Comparison of ENCODE assay signal across 8 cellular contexts in the genomic region with DNA sequence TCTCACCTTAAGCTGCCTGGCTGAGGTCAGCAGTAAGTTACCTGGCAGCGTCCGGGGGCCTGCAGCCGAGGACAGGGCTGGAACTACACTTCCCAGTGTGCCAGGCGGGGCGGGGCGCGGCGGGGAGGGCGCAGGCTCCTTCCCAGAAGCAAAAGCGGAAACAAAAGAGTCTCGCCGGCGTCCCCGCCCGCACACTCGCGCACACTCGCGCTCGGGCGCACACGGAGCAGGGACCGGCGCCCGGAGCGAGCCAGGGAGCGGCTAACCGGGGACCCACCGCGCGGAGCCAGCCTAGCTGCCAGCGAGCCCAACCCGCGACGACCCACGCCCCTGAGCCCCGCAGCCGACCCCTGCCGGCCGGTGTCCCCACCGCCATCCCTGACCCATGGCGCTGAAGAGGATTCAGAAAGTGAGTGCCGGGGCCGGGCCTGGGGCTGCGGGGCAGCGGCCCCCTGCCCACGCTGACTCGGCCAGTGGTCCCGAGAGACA. TPM values are rescaled to one million over a fixed set of nuclear protein-coding genes. Genes with fewer than 3 reads are reported as not detected.
A peak's percentile ranks its signal among the peaks of the same experiment; 100 is the strongest.
DNase-seq lines count a peak whose midpoint lies in the region; ATAC-seq and TF ChIP-seq lines count a peak whose summit lies in the region.

TSS of gene UBE2D1 (plus strand) at position 190 of the 489 bp plus-strand sequence. CDS start at position 386, 196 bp downstream.

- DNase-seq in CD4-positive, CD25-positive, alpha-beta regulatory T cell, result peak; percentile 58 to 84 (median 69)
- DNase-seq in NOMO-1 (lab: John Stamatoyannopoulos, UW; ENCODE audit: unreplicated experiment in 2 of 2) (peak; percentile 66 to 76), endodermal cell (peak; percentile 95), mesenteric fat pad (ENCODE audit: low spot score) (peak; percentile 96)
- DNase-seq in activated CD8-positive, alpha-beta memory T cell treated with anti-CD3 and anti-CD28 coated beads, Interleukin-2, amount 10 ng/mL, durations not matched to agents 7 days and 5 days, result peak; percentile 87
- DNase-seq in stimulated activated CD8-positive, alpha-beta memory T cell treated with anti-CD3 and anti-CD28 coated beads, Interleukin-15, amount 100 ng/mL, for 4 hours (ENCODE audit: low read depth in 2 of 2), result peak; percentile 73 to 74

- H3K9me3 ChIP-seq in CD4-positive, CD25-positive, alpha-beta regulatory T cell (ENCODE audit: control insufficient read depth in 2 of 2, low read length in 2 of 2), result no peaks in the 10 kb centered on the region
- no peaks in the 10 kb centered on the region for H3K9me3 ChIP-seq in endodermal cell (ENCODE audit: control insufficient read depth, low read length)

- no peaks in the 10 kb centered on the region for H3K36me3 ChIP-seq in CD4-positive, CD25-positive, alpha-beta regulatory T cell (ENCODE audit: control insufficient read depth, insufficient read depth, low read length)
- peaks cover 6% of the 10 kb centered on the region for H3K36me3 ChIP-seq in endodermal cell (ENCODE audit: control insufficient read depth, insufficient read depth, low read length)

- peak within 1 kb of the TSS; percentile 66 for H3K9ac ChIP-seq in endodermal cell (ENCODE audit: extremely low read depth, low read length, poor library complexity, severe bottlenecking)

- H3K4me3 ChIP-seq in CD4-positive, CD25-positive, alpha-beta regulatory T cell (ENCODE audit: low read depth, low read length), result peak within 1 kb of the TSS; percentile 79
- peak within 1 kb of the TSS; percentile 88 for H3K4me3 ChIP-seq in endodermal cell (ENCODE audit: low read length)

- H3K27me3 ChIP-seq in CD4-positive, CD25-positive, alpha-beta regulatory T cell (ENCODE audit: control insufficient read depth, insufficient read depth, low read length), result peaks cover 12% of the 10 kb centered on the region
- H3K27me3 ChIP-seq in endodermal cell (ENCODE audit: control insufficient read depth, insufficient read depth, low read length, poor library complexity, severe bottlenecking), result no peaks in the 10 kb centered on the region

- H3K27ac ChIP-seq in CD4-positive, CD25-positive, alpha-beta regulatory T cell (ENCODE audit: insufficient read depth, low read length, poor library complexity, severe bottlenecking), result peak within 1 kb of the TSS; percentile 26
- no peak within 1 kb of the TSS for H3K27ac ChIP-seq in endodermal cell (ENCODE audit: low read depth, low read length)

- H3K9me3 Mint-ChIP-seq in CD4-positive, CD25-positive, alpha-beta regulatory T cell, result no peaks in the 10 kb centered on the region
- no peaks in the 10 kb centered on the region for H3K9me3 Mint-ChIP-seq in activated CD8-positive, alpha-beta memory T cell treated with anti-CD3 and anti-CD28 coated beads, Interleukin-2, amount 10 ng/mL, durations not matched to agents 7 days and 5 days (ENCODE audit: low read depth)
- H3K9me3 Mint-ChIP-seq in endodermal cell, result no peaks in the 10 kb centered on the region

- peak; percentile 72 for TF ChIP-seq CTCF in endodermal cell (conservative IDR thresholded peaks at IDR 0.05)

- H3K36me3 Mint-ChIP-seq in CD4-positive, CD25-positive, alpha-beta regulatory T cell, result peaks cover 3% of the 10 kb centered on the region
- peaks cover 11% of the 10 kb centered on the region for H3K36me3 Mint-ChIP-seq in activated CD8-positive, alpha-beta memory T cell treated with anti-CD3 and anti-CD28 coated beads, Interleukin-2, amount 10 ng/mL, durations not matched to agents 7 days and 5 days
- H3K36me3 Mint-ChIP-seq in endodermal cell (ENCODE audit: low read depth), result peaks cover 7% of the 10 kb centered on the region

- H3K4me1 Mint-ChIP-seq in CD4-positive, CD25-positive, alpha-beta regulatory T cell, result peaks cover 27 to 44% (median 34%) of the 10 kb centered on the region in 4 donors
- peaks cover 26% of the 10 kb centered on the region for H3K4me1 Mint-ChIP-seq in activated CD8-positive, alpha-beta memory T cell treated with anti-CD3 and anti-CD28 coated beads, Interleukin-2, amount 10 ng/mL, durations not matched to agents 7 days and 5 days
- peaks cover 26% of the 10 kb centered on the region for H3K4me1 Mint-ChIP-seq in endodermal cell

- peak within 1 kb of the TSS; percentile 94 to 98 (median 96) for H3K4me3 Mint-ChIP-seq in CD4-positive, CD25-positive, alpha-beta regulatory T cell
- H3K4me3 Mint-ChIP-seq in activated CD8-positive, alpha-beta memory T cell treated with anti-CD3 and anti-CD28 coated beads, Interleukin-2, amount 10 ng/mL, durations not matched to agents 7 days and 5 days, result peak within 1 kb of the TSS; percentile 89
- peak within 1 kb of the TSS; percentile 89 for H3K4me3 Mint-ChIP-seq in endodermal cell

- peak; percentile 95 for ATAC-seq in CD4-positive, CD25-positive, alpha-beta regulatory T cell (ENCODE audit: low read depth in 2 of 2)
- ATAC-seq in GM19372 (IDR thresholded peaks at IDR 0.05; ENCODE audit: low read depth, unreplicated experiment), result peak; percentile 97
- peak; percentile 97 for ATAC-seq in HG03521 (IDR thresholded peaks at IDR 0.05; ENCODE audit: unreplicated experiment)
- peak; percentile 97 for ATAC-seq in activated CD8-positive, alpha-beta memory T cell treated with anti-CD3 and anti-CD28 coated beads, Interleukin-2, amount 10 ng/mL, durations not matched to agents 7 days and 5 days

- peak within 1 kb of the TSS; percentile 86 to 96 (median 88) for H3K27ac Mint-ChIP-seq in CD4-positive, CD25-positive, alpha-beta regulatory T cell
- H3K27ac Mint-ChIP-seq in activated CD8-positive, alpha-beta memory T cell treated with anti-CD3 and anti-CD28 coated beads, Interleukin-2, amount 10 ng/mL, durations not matched to agents 7 days and 5 days, result peak within 1 kb of the TSS; percentile 73
- peak within 1 kb of the TSS; percentile 89 for H3K27ac Mint-ChIP-seq in endodermal cell

- peaks cover 15% of the 10 kb centered on the region for H3K27me3 Mint-ChIP-seq in CD4-positive, CD25-positive, alpha-beta regulatory T cell
- H3K27me3 Mint-ChIP-seq in activated CD8-positive, alpha-beta memory T cell treated with anti-CD3 and anti-CD28 coated beads, Interleukin-2, amount 10 ng/mL, durations not matched to agents 7 days and 5 days, result peaks cover 15% of the 10 kb centered on the region
- peaks cover 2% of the 10 kb centered on the region for H3K27me3 Mint-ChIP-seq in endodermal cell (ENCODE audit: insufficient read depth)

- WGBS in endodermal cell (ENCODE audit: insufficient coverage in 1 of 2, insufficient read length in 1 of 2), 2 experiments, result 0% methylated on average over 27 to 49 of the region's 49 CpGs

- CTCF ChIA-PET in activated CD8-positive, alpha-beta memory T cell treated with anti-CD3 and anti-CD28 coated beads, Interleukin-2, amount 10 ng/mL, durations not matched to agents 7 days and 5 days (lab: Charles Lee), result interaction anchor here (1.1 to 1.3 kb wide), 3 partner anchors 11 to 50 kb away, joined by 3 read pairs; no protein-coding TSS in a partner anchor

- H3K4me1 ChIP-seq in CD4-positive, CD25-positive, alpha-beta regulatory T cell (ENCODE audit: control insufficient read depth, insufficient read depth, low read length, poor library complexity, severe bottlenecking), result peaks cover 21% of the 10 kb centered on the region
- no peaks in the 10 kb centered on the region for H3K4me1 ChIP-seq in endodermal cell (ENCODE audit: control insufficient read depth, insufficient read depth, low read length)

RNA-seq across cellular contexts. Expression of gene UBE2D1, which starts in this region (rescaled TPM):
- total RNA-seq in CD4-positive, CD25-positive, alpha-beta regulatory T cell, result 11.5 TPM
- polyA plus RNA-seq in CD4-positive, CD25-positive, alpha-beta regulatory T cell, result 10 to 100 TPM; 15.7 to 22.2 (median 19.5) TPM
- total RNA-seq in activated CD8-positive, alpha-beta memory T cell treated with anti-CD3 and anti-CD28 coated beads, Interleukin-2, amount 10 ng/mL, durations not matched to agents 7 days and 5 days, result 10 to 100 TPM; 12.2 to 14.6 TPM
- total RNA-seq in endodermal cell (10 to 100 TPM; 28.9 to 33.0 TPM), mesenteric fat pad (18.7 TPM)
- polyA plus RNA-seq in endodermal cell (2013, experiment 1 of 2), result 35.7 TPM
- polyA plus RNA-seq in endodermal cell (2013, experiment 2 of 2), result 35.8 TPM
